9 cellular contexts compared by ENCODE assay signal in the genomic region with DNA sequence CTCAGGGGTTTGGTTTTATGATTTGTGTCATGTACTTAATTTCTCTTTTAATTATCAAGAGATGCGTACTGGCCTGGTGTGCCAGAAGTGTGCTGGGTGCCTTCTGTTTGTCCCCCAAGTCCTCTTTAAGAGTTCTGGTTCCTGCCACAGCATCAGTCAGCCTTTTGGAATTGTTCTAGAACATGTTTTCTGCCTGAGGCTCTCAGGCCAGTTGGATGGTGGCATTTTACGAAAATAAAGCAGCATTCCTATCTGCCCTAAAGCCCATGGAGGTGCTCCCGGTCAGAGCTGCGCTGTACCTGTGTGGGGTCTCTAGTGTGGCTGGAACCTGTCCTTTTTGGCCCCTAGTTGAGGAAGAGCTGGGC. TPM values are rescaled to one million over a fixed set of nuclear protein-coding genes. Genes with fewer than 3 reads are reported as not detected.
A peak's percentile ranks its signal among the peaks of the same experiment; 100 is the strongest.
DNase-seq lines count a peak whose midpoint lies in the region; ATAC-seq, FAIRE-seq and TF ChIP-seq lines count a peak whose summit lies in the region.
"Had no signal": no experiment of that assay in that cellular context is flagged by ENCODE, and none has a peak within 500 bp of the region (broad histone marks: within the 10 kb centered on the region; RNA-seq: fewer than 3 reads in every experiment).

No MANE protein-coding gene starts in this region.

- H3K27me3 Mint-ChIP-seq in natural killer cell (ENCODE audit: low read depth in 2 of 2) = no peaks in the 10 kb centered on the region

- H3K9me3 ChIP-seq in liver (ENCODE audit: control insufficient read depth in 4 of 4, low read length in 3 of 4) = no peaks in the 10 kb centered on the region
- no peaks in the 10 kb centered on the region for H3K9me3 ChIP-seq in HepG2 (ENCODE audit: low read length)

- in situ Hi-C loops in HepG2 (cut with HindIII; ENCODE audit: extremely low pct_ligation_motif_present, low pct_unique_long_range_greater_than_20kb) = no loop called here

- FAIRE-seq in HepG2 (lab: Jason Lieb, UNC) = no peak

- H3K79me2 ChIP-seq in HepG2 (ENCODE audit: insufficient read depth, low read length) = peaks cover 73% of the 10 kb centered on the region

- H3K9me3 Mint-ChIP-seq in natural killer cell = no peaks in the 10 kb centered on the region

- H3K27me3 ChIP-seq in liver (ENCODE audit: control insufficient read depth in 4 of 4, insufficient read depth in 4 of 4, low read length in 3 of 4) (no peaks in the 10 kb centered on the region), HepG2 (ENCODE audit: control insufficient read depth in 1 of 2, insufficient read depth in 2 of 2, low read length in 2 of 2) (no peaks in the 10 kb centered on the region)

- no peak overlapping the region for H2AFZ ChIP-seq in HepG2 (ENCODE audit: low read length)

- H3K4me1 Mint-ChIP-seq in natural killer cell = peaks cover 85 to 93% of the 10 kb centered on the region in 2 donors

- H3K9ac ChIP-seq in liver (ENCODE audit: low read depth in 1 of 2, low read length in 2 of 2) (no peak overlapping the region), HepG2 (ENCODE audit: insufficient read depth, low read depth, low read length) (no peak overlapping the region; the same call in 1 of the 2 replicates)

- no peak overlapping the region for H3K4me2 ChIP-seq in HepG2 (ENCODE audit: low read depth, low read length)

- no peak for TF ChIP-seq POLR2A in HepG2 (IDR thresholded peaks at IDR 0.05; ENCODE audit: insufficient read depth in 1 of 2, low read depth in 2 of 2, low read length in 2 of 2)

- 91% methylated on average over 4 of the region's 4 CpGs for WGBS in liver
- WGBS in HepG2 (ENCODE audit: low lambda C conversion rate) = 100% methylated on average over 1 of the region's 4 CpGs

- no TSS peak for BruUV-seq in HepG2 (replicated peaks; lab: Mats Ljungman, UMichigan)

- H3K4me3 ChIP-seq in liver (ENCODE audit: low read depth in 1 of 3, low read length in 3 of 3) (no peak overlapping the region), HepG2 (replicated peaks in 1 of 3; ENCODE audit: insufficient read depth in 1 of 3, low read depth in 2 of 3, low read length in 3 of 3) (no peak overlapping the region), coronary artery (peak overlapping the region; percentile 64)

- no peak for TF ChIP-seq CTCF in liver (IDR thresholded peaks at IDR 0.05; ENCODE audit: low read depth, low read length, missing input control)
- no peak for TF ChIP-seq CTCF in HepG2 (CRISPR knock-in tag; IDR thresholded peaks at IDR 0.05)
- no peak for TF ChIP-seq CTCF in coronary artery (IDR thresholded peaks at IDR 0.05)
- no peak for TF ChIP-seq CTCF in natural killer cell (IDR thresholded peaks at IDR 0.05)

- H4K20me1 ChIP-seq in HepG2 (ENCODE audit: insufficient read depth, low read length) = peaks cover 40% of the 10 kb centered on the region; the same call in 1 of the 2 replicates

- no peak for TF ChIP-seq RAD21 in liver (IDR thresholded peaks at IDR 0.05)
- no peak for TF ChIP-seq RAD21 in HepG2 (CRISPR knock-in tag; IDR thresholded peaks at IDR 0.05)

- peaks cover 4% of the 10 kb centered on the region for H3K36me3 Mint-ChIP-seq in natural killer cell

- TF ChIP-seq EP300 in HepG2 (IDR thresholded peaks at IDR 0.05; ENCODE audit: low read depth in 2 of 2, low read length in 2 of 2) (no peak), HepG2 (CRISPR knock-in tag; IDR thresholded peaks at IDR 0.05; ENCODE audit: borderline replicate concordance) (no peak)

- intact Hi-C loops in HepG2 (cut with micrococcal nuclease; ENCODE audit: unreplicated experiment) = no loop called here
- intact Hi-C loops in natural killer cell (cut with micrococcal nuclease) = loop anchor here (1.0 to 5.0 kb wide), 3 partner anchors 14 to 54 kb away; a partner anchor contains a TSS

- no peak for ATAC-seq in HepG2
- no peak for ATAC-seq in natural killer cell

- DNase-seq in HepG2 (ENCODE audit: low spot score) (no peak), coronary artery (ENCODE audit: low spot score) (no peak), natural killer cell (no peak), NCI-H524 treated with DMSO at 0.1 percent for 48 hours (lab: John Stamatoyannopoulos, UW) (no peak), HuH-7.5 (ENCODE audit: low spot score) (no peak), NCI-H2029 treated with DMSO at 0.1 percent for 48 hours (lab: John Stamatoyannopoulos, UW) (no peak), NCI-H2227 treated with DMSO at 0.1 percent for 48 hours (lab: John Stamatoyannopoulos, UW) (no peak)
- DNase-seq: hippocampal formation had no signal

- H3K27ac ChIP-seq in liver (ENCODE audit: low read depth in 1 of 2, low read length in 2 of 2) = peak overlapping the region; percentile 68 to 82
- H3K27ac ChIP-seq in HepG2 (ENCODE audit: extremely low read length, insufficient read depth, low read length) = no peak overlapping the region
- H3K27ac ChIP-seq in coronary artery = peak overlapping the region; percentile 47 to 77

- CTCF ChIA-PET in HepG2 (lab: Yijun Ruan, JAX; ENCODE audit: low intra/inter-chr PET ratio, low total read pairs) = no interaction called here

- peak overlapping the region; percentile 95 for H3K4me3 Mint-ChIP-seq in natural killer cell

- peak overlapping the region; percentile 97 to 100 for H3K27ac Mint-ChIP-seq in natural killer cell

- H3K36me3 ChIP-seq in liver (ENCODE audit: control insufficient read depth in 4 of 4, insufficient read depth in 3 of 4, low read depth in 1 of 4, low read length in 3 of 4) = peaks cover 1 to 14% (median 11%) of the 10 kb centered on the region in 4 donors
- peaks cover 20 to 24% of the 10 kb centered on the region in 2 experiments for H3K36me3 ChIP-seq in HepG2 (replicated peaks in 1 of 2; ENCODE audit: control insufficient read depth in 1 of 2, insufficient read depth in 2 of 2, low read length in 2 of 2)

- peaks cover 11 to 48% (median 28%) of the 10 kb centered on the region in 4 donors for H3K4me1 ChIP-seq in liver (ENCODE audit: control insufficient read depth in 4 of 4, insufficient read depth in 4 of 4, low read length in 3 of 4)
- H3K4me1 ChIP-seq in HepG2 (ENCODE audit: insufficient read depth, low read length) = peaks cover 30% of the 10 kb centered on the region

- POLR2A ChIA-PET in HepG2 (lab: Yijun Ruan, JAX) = no interaction called here

RNA-seq across cellular contexts. Expression of a gene that starts 54.1 kb away (rescaled TPM):
- 1 to 10 TPM; 1.2 to 2.3 TPM for total RNA-seq in liver
- under 1 TPM; 0.21 to 0.95 TPM for polyA plus RNA-seq in liver
- 0.71 and 0.86 TPM in 2 replicates for total RNA-seq in HepG2 (2016; rRNA removed; fragmentation: Illumina TruSeq; extraction: Trizol)
- total RNA-seq in HepG2 (2016; cell fraction: cytosol; rRNA removed; fragmentation: Illumina TruSeq; extraction: Trizol; ENCODE audit: low read depth) = 0.35 and 0.40 TPM in 2 replicates
- 0.65 and 0.85 TPM in 2 replicates for total RNA-seq in HepG2 (2016; cell fraction: insoluble cytoplasmic fraction; rRNA removed; fragmentation: Illumina TruSeq; extraction: Trizol)
- 0.83 and 1.3 TPM in 2 replicates for total RNA-seq in HepG2 (2016; cell fraction: membrane; rRNA removed; fragmentation: Illumina TruSeq; extraction: Trizol)
- 0.50 and 1.3 TPM in 2 replicates for total RNA-seq in HepG2 (2016; cell fraction: nucleus; rRNA removed; fragmentation: Illumina TruSeq; extraction: Trizol)
- polyA plus RNA-seq in HepG2 (2011; rRNA removed) = 1.2 and 2.0 TPM in 2 replicates
- 1.4 and 2.8 TPM in 2 replicates for polyA plus RNA-seq in HepG2 (2011; cell fraction: cytosol; rRNA removed)
- polyA plus RNA-seq in HepG2 (2011; cell fraction: nucleus; rRNA removed) = 6.3 and 8.3 TPM in 2 replicates
- polyA plus RNA-seq in HepG2 (2012) = 0.81 and 1.2 TPM in 2 replicates
- polyA plus RNA-seq in HepG2 (2016; cell fraction: cytosol; fragmentation: Illumina TruSeq; extraction: Trizol; ENCODE audit: low read depth) = 0.16 and 0.19 TPM in 2 replicates
- polyA plus RNA-seq in HepG2 (2016; cell fraction: insoluble cytoplasmic fraction; fragmentation: Illumina TruSeq; extraction: Trizol; ENCODE audit: low read depth) = 1.1 and 1.7 TPM in 2 replicates
- 0.68 and 0.82 TPM in 2 replicates for polyA plus RNA-seq in HepG2 (2016; cell fraction: membrane; fragmentation: Illumina TruSeq; extraction: Trizol; ENCODE audit: low read depth)
- polyA plus RNA-seq in HepG2 (2016; cell fraction: nucleus; fragmentation: Illumina TruSeq; extraction: Trizol; ENCODE audit: insufficient read depth, low read depth) = 1.3 and 2.4 TPM in 2 replicates
- 2.0 and 5.3 TPM in 2 replicates for polyA minus RNA-seq in HepG2 (2011; rRNA and poly(A)+ RNA removed; ENCODE audit: low replicate concordance)
- polyA minus RNA-seq in HepG2 (2011; cell fraction: cytosol; rRNA and poly(A)+ RNA removed) = 1.3 and 1.5 TPM in 2 replicates
- polyA minus RNA-seq in HepG2 (2011; cell fraction: nucleus; rRNA and poly(A)+ RNA removed) = 1.9 and 3.7 TPM in 2 replicates
- 1 to 10 TPM; 2.2 to 2.5 (median 2.3) TPM for total RNA-seq in natural killer cell

RNA-seq across cellular contexts. Expression of a gene that starts 54.7 kb away (rescaled TPM):
- total RNA-seq in liver (10 to 100 TPM; 45.3 to 80.6 TPM), HepG2 (2016; rRNA removed; fragmentation: Illumina TruSeq; extraction: Trizol) (278 and 337 TPM in 2 replicates), natural killer cell (100 to 1,000 TPM; 165 to 191 (median 188) TPM)
- polyA plus RNA-seq in liver (100 to 1,000 TPM; 180 to 239 TPM), HepG2 (2011; rRNA removed) (366 and 368 TPM in 2 replicates)
- 98.4 and 99.8 TPM in 2 replicates for total RNA-seq in HepG2 (2016; cell fraction: cytosol; rRNA removed; fragmentation: Illumina TruSeq; extraction: Trizol; ENCODE audit: low read depth)
- 323 and 362 TPM in 2 replicates for total RNA-seq in HepG2 (2016; cell fraction: insoluble cytoplasmic fraction; rRNA removed; fragmentation: Illumina TruSeq; extraction: Trizol)
- total RNA-seq in HepG2 (2016; cell fraction: membrane; rRNA removed; fragmentation: Illumina TruSeq; extraction: Trizol) = 84.6 and 89.0 TPM in 2 replicates
- 193 and 208 TPM in 2 replicates for total RNA-seq in HepG2 (2016; cell fraction: nucleus; rRNA removed; fragmentation: Illumina TruSeq; extraction: Trizol)
- 715 and 846 TPM in 2 replicates for polyA plus RNA-seq in HepG2 (2011; cell fraction: cytosol; rRNA removed)
- 199 and 226 TPM in 2 replicates for polyA plus RNA-seq in HepG2 (2011; cell fraction: nucleus; rRNA removed)
- polyA plus RNA-seq in HepG2 (2012) = 207 and 262 TPM in 2 replicates
- 72.4 and 85.3 TPM in 2 replicates for polyA plus RNA-seq in HepG2 (2016; cell fraction: cytosol; fragmentation: Illumina TruSeq; extraction: Trizol; ENCODE audit: low read depth)
- polyA plus RNA-seq in HepG2 (2016; cell fraction: insoluble cytoplasmic fraction; fragmentation: Illumina TruSeq; extraction: Trizol; ENCODE audit: low read depth) = 186 TPM in 2 replicates
- 52.4 and 56.3 TPM in 2 replicates for polyA plus RNA-seq in HepG2 (2016; cell fraction: membrane; fragmentation: Illumina TruSeq; extraction: Trizol; ENCODE audit: low read depth)
- 235 and 237 TPM in 2 replicates for polyA plus RNA-seq in HepG2 (2016; cell fraction: nucleus; fragmentation: Illumina TruSeq; extraction: Trizol; ENCODE audit: insufficient read depth, low read depth)
- 73.2 and 83.5 TPM in 2 replicates for polyA minus RNA-seq in HepG2 (2011; rRNA and poly(A)+ RNA removed; ENCODE audit: low replicate concordance)
- 58.6 and 70.0 TPM in 2 replicates for polyA minus RNA-seq in HepG2 (2011; cell fraction: cytosol; rRNA and poly(A)+ RNA removed)
- 42.1 and 44.4 TPM in 2 replicates for polyA minus RNA-seq in HepG2 (2011; cell fraction: nucleus; rRNA and poly(A)+ RNA removed)

RNA-seq across cellular contexts. Expression of a gene that starts 55.8 kb away (rescaled TPM):
- total RNA-seq in liver (10 to 100 TPM; 20.2 to 23.7 TPM), HepG2 (2016; rRNA removed; fragmentation: Illumina TruSeq; extraction: Trizol) (25.1 and 28.6 TPM in 2 replicates), natural killer cell (100 to 1,000 TPM; 209 to 232 (median 230) TPM)
- polyA plus RNA-seq in liver (10 to 100 TPM in 1 of 2 donors, 1 to 10 TPM in 1; 7.1 to 16.1 TPM), HepG2 (2011; rRNA removed) (15.1 and 16.8 TPM in 2 replicates)
- 10.8 and 13.3 TPM in 2 replicates for total RNA-seq in HepG2 (2016; cell fraction: cytosol; rRNA removed; fragmentation: Illumina TruSeq; extraction: Trizol; ENCODE audit: low read depth)
- 24.5 and 30.0 TPM in 2 replicates for total RNA-seq in HepG2 (2016; cell fraction: insoluble cytoplasmic fraction; rRNA removed; fragmentation: Illumina TruSeq; extraction: Trizol)
- total RNA-seq in HepG2 (2016; cell fraction: membrane; rRNA removed; fragmentation: Illumina TruSeq; extraction: Trizol) = 43.4 and 51.5 TPM in 2 replicates
- 19.5 and 24.3 TPM in 2 replicates for total RNA-seq in HepG2 (2016; cell fraction: nucleus; rRNA removed; fragmentation: Illumina TruSeq; extraction: Trizol)
- 10.5 and 13.4 TPM in 2 replicates for polyA plus RNA-seq in HepG2 (2011; cell fraction: cytosol; rRNA removed)
- 17.3 and 19.1 TPM in 2 replicates for polyA plus RNA-seq in HepG2 (2011; cell fraction: nucleus; rRNA removed)
- polyA plus RNA-seq in HepG2 (2012) = 19.3 and 26.1 TPM in 2 replicates
- 13.2 and 13.4 TPM in 2 replicates for polyA plus RNA-seq in HepG2 (2016; cell fraction: cytosol; fragmentation: Illumina TruSeq; extraction: Trizol; ENCODE audit: low read depth)
- 38.8 and 59.1 TPM in 2 replicates for polyA plus RNA-seq in HepG2 (2016; cell fraction: insoluble cytoplasmic fraction; fragmentation: Illumina TruSeq; extraction: Trizol; ENCODE audit: low read depth)
- polyA plus RNA-seq in HepG2 (2016; cell fraction: membrane; fragmentation: Illumina TruSeq; extraction: Trizol; ENCODE audit: low read depth) = 38.7 and 46.4 TPM in 2 replicates
- 43.6 and 47.2 TPM in 2 replicates for polyA plus RNA-seq in HepG2 (2016; cell fraction: nucleus; fragmentation: Illumina TruSeq; extraction: Trizol; ENCODE audit: insufficient read depth, low read depth)
- 16.0 and 18.2 TPM in 2 replicates for polyA minus RNA-seq in HepG2 (2011; rRNA and poly(A)+ RNA removed; ENCODE audit: low replicate concordance)
- 24.2 and 24.4 TPM in 2 replicates for polyA minus RNA-seq in HepG2 (2011; cell fraction: cytosol; rRNA and poly(A)+ RNA removed)
- 11.5 and 14.5 TPM in 2 replicates for polyA minus RNA-seq in HepG2 (2011; cell fraction: nucleus; rRNA and poly(A)+ RNA removed)
